Comparison of ENCODE assay signal across 16 cellular contexts in genomic region chr1:84006574-84006973, GRCh38. TPM values are rescaled to one million over a fixed set of nuclear protein-coding genes. Genes with fewer than 3 reads are reported as not detected.
DNase-seq lines count a peak whose midpoint lies in the region; ATAC-seq and TF ChIP-seq lines count a peak whose summit lies in the region.
"Had no signal": no experiment of that assay in that cellular context is flagged by ENCODE, and none has a peak within 500 bp of the region (broad histone marks: within the 10 kb centered on the region; RNA-seq: fewer than 3 reads in every experiment).

No MANE protein-coding gene starts in this region.

- H3K4me1 Mint-ChIP-seq in activated CD8-positive, alpha-beta T cell treated with anti-CD3 and anti-CD28 coated beads for 36 hours (ENCODE audit: low read depth) = peaks cover 4% of the 10 kb centered on the region
- no peaks in the 10 kb centered on the region for H3K4me1 Mint-ChIP-seq in activated CD8-positive, alpha-beta T cell treated with anti-CD3 and anti-CD28 coated beads, Interleukin-2, amount 10 ng/mL, durations not matched to agents 7 days and 5 days (ENCODE audit: low read depth)
- no peaks in the 10 kb centered on the region for H3K4me1 Mint-ChIP-seq in activated T-helper 17 cell treated with anti-CD3 and anti-CD28 coated beads, Interleukin-2, amount 50 U/mL, for 72 hours
- H3K4me1 Mint-ChIP-seq: B cell had no signal

- H3K36me3 Mint-ChIP-seq in activated CD8-positive, alpha-beta T cell treated with anti-CD3 and anti-CD28 coated beads for 36 hours (ENCODE audit: low read depth) = no peaks in the 10 kb centered on the region
- no peaks in the 10 kb centered on the region for H3K36me3 Mint-ChIP-seq in activated CD8-positive, alpha-beta T cell treated with anti-CD3 and anti-CD28 coated beads, Interleukin-2, amount 10 ng/mL, durations not matched to agents 7 days and 5 days (ENCODE audit: low read depth)
- H3K36me3 Mint-ChIP-seq in activated T-helper 17 cell treated with anti-CD3 and anti-CD28 coated beads, Interleukin-2, amount 50 U/mL, for 72 hours (ENCODE audit: low read depth) = no peaks in the 10 kb centered on the region
- H3K36me3 Mint-ChIP-seq: CD8-positive, alpha-beta T cell had no signal

- H3K27ac Mint-ChIP-seq in activated CD8-positive, alpha-beta T cell treated with anti-CD3 and anti-CD28 coated beads for 36 hours = no peak overlapping the region
- H3K27ac Mint-ChIP-seq in activated CD8-positive, alpha-beta T cell treated with anti-CD3 and anti-CD28 coated beads, Interleukin-2, amount 10 ng/mL, durations not matched to agents 7 days and 5 days = no peak overlapping the region
- H3K27ac Mint-ChIP-seq in activated T-helper 17 cell treated with anti-CD3 and anti-CD28 coated beads, Interleukin-2, amount 50 U/mL, for 72 hours = no peak overlapping the region
- H3K27ac Mint-ChIP-seq: B cell; CD8-positive, alpha-beta T cell; HFFc6 had no signal

- no peak for TF ChIP-seq CTCF in activated CD8-positive, alpha-beta T cell treated with anti-CD3 and anti-CD28 coated beads for 36 hours (IDR thresholded peaks at IDR 0.05)

- CTCF ChIA-PET in activated CD8-positive, alpha-beta T cell treated with anti-CD3 and anti-CD28 coated beads for 36 hours (lab: Charles Lee) = no interaction called here
- CTCF ChIA-PET in activated CD8-positive, alpha-beta T cell treated with anti-CD3 and anti-CD28 coated beads, Interleukin-2, amount 10 ng/mL, durations not matched to agents 7 days and 5 days (lab: Charles Lee) = no interaction called here

- intact Hi-C loops in activated CD8-positive, alpha-beta T cell treated with anti-CD3 and anti-CD28 coated beads for 36 hours (cut with micrococcal nuclease) = no loop called here

- H3K27me3 Mint-ChIP-seq in activated CD8-positive, alpha-beta T cell treated with anti-CD3 and anti-CD28 coated beads for 36 hours = peaks cover 30% of the 10 kb centered on the region
- peaks cover 15% of the 10 kb centered on the region for H3K27me3 Mint-ChIP-seq in activated CD8-positive, alpha-beta T cell treated with anti-CD3 and anti-CD28 coated beads, Interleukin-2, amount 10 ng/mL, durations not matched to agents 7 days and 5 days (ENCODE audit: low read depth)
- peaks cover 42% of the 10 kb centered on the region for H3K27me3 Mint-ChIP-seq in activated T-helper 17 cell treated with anti-CD3 and anti-CD28 coated beads, Interleukin-2, amount 50 U/mL, for 72 hours

- DNase-seq in activated CD8-positive, alpha-beta T cell treated with anti-CD3 and anti-CD28 coated beads for 36 hours = peak; percentile 14
- DNase-seq in activated CD8-positive, alpha-beta T cell treated with anti-CD3 and anti-CD28 coated beads, Interleukin-2, amount 10 ng/mL, durations not matched to agents 7 days and 5 days = no peak
- DNase-seq in stimulated activated CD4-positive, alpha-beta T cell treated with anti-CD3 and anti-CD28 coated beads, Interleukin-4, amount 100 ng/mL, for 24 hours = peak; percentile 7
- no peak for DNase-seq in stimulated activated CD4-positive, alpha-beta T cell treated with anti-CD3 and anti-CD28 coated beads, Interleukin-2, amount 100 ng/mL, for 48 hours
- DNase-seq in islet precursor cell = no peak
- DNase-seq: Calu3; CD8-positive, alpha-beta T cell; DMS79 treated with DMSO at 0.1 percent for 48 hours; GF-D8; GOT3; H7; HFFc6 had no signal

- peaks cover 7% of the 10 kb centered on the region for H3K9me3 Mint-ChIP-seq in activated CD8-positive, alpha-beta T cell treated with anti-CD3 and anti-CD28 coated beads for 36 hours
- no peaks in the 10 kb centered on the region for H3K9me3 Mint-ChIP-seq in activated CD8-positive, alpha-beta T cell treated with anti-CD3 and anti-CD28 coated beads, Interleukin-2, amount 10 ng/mL, durations not matched to agents 7 days and 5 days (ENCODE audit: insufficient read depth)
- peaks cover 6% of the 10 kb centered on the region for H3K9me3 Mint-ChIP-seq in activated T-helper 17 cell treated with anti-CD3 and anti-CD28 coated beads, Interleukin-2, amount 50 U/mL, for 72 hours
- H3K9me3 Mint-ChIP-seq: CD8-positive, alpha-beta T cell; HFFc6 had no signal

- H3K4me3 Mint-ChIP-seq in activated CD8-positive, alpha-beta T cell treated with anti-CD3 and anti-CD28 coated beads for 36 hours = no peak overlapping the region
- no peak overlapping the region for H3K4me3 Mint-ChIP-seq in activated CD8-positive, alpha-beta T cell treated with anti-CD3 and anti-CD28 coated beads, Interleukin-2, amount 10 ng/mL, durations not matched to agents 7 days and 5 days
- no peak overlapping the region for H3K4me3 Mint-ChIP-seq in activated T-helper 17 cell treated with anti-CD3 and anti-CD28 coated beads, Interleukin-2, amount 50 U/mL, for 72 hours
- H3K4me3 Mint-ChIP-seq: B cell; CD8-positive, alpha-beta T cell; HFFc6 had no signal

- POLR2A ChIA-PET in activated CD8-positive, alpha-beta T cell treated with anti-CD3 and anti-CD28 coated beads for 36 hours (lab: Charles Lee) = no interaction called here
- POLR2A ChIA-PET in activated CD8-positive, alpha-beta T cell treated with anti-CD3 and anti-CD28 coated beads, Interleukin-2, amount 10 ng/mL, durations not matched to agents 7 days and 5 days (lab: Charles Lee) = no interaction called here

- peak; percentile 34 for ATAC-seq in activated CD8-positive, alpha-beta T cell treated with anti-CD3 and anti-CD28 coated beads for 36 hours
- ATAC-seq in activated CD8-positive, alpha-beta T cell treated with anti-CD3 and anti-CD28 coated beads, Interleukin-2, amount 10 ng/mL, durations not matched to agents 7 days and 5 days = no peak
- ATAC-seq in activated T-helper 17 cell treated with anti-CD3 and anti-CD28 coated beads, Interleukin-2, amount 50 U/mL, for 72 hours (replicated peaks) = peak; percentile 67
- ATAC-seq: CD8-positive, alpha-beta T cell; HCT116; HepG2 had no signal

RNA-seq across cellular contexts. Expression of gene TTLL7, which starts 7.6 kb away (rescaled TPM):
- 1 to 10 TPM in 1 of 2 experiments, under 1 TPM in 1; 0.41 to 1.4 TPM for total RNA-seq in activated CD8-positive, alpha-beta T cell treated with anti-CD3 and anti-CD28 coated beads for 36 hours
- 1 to 10 TPM; 1.1 to 2.1 TPM for total RNA-seq in activated CD8-positive, alpha-beta T cell treated with anti-CD3 and anti-CD28 coated beads, Interleukin-2, amount 10 ng/mL, durations not matched to agents 7 days and 5 days
- 1 to 10 TPM; 2.7 to 6.3 TPM for total RNA-seq in activated T-helper 17 cell treated with anti-CD3 and anti-CD28 coated beads, Interleukin-2, amount 50 U/mL, for 72 hours
- total RNA-seq: B cell; CD8-positive, alpha-beta T cell had no signal

Comparison
In these comparisons a context has a peak if more than half of its experiments do, and no peak if none do; other contexts are left out.
1. DNase-seq: peak in activated CD8-positive, alpha-beta T cell treated with anti-CD3 and anti-CD28 coated beads for 36 hours (single experiment) and stimulated activated CD4-positive, alpha-beta T cell treated with anti-CD3 and anti-CD28 coated beads, Interleukin-4, amount 100 ng/mL, for 24 hours (single experiment); none in activated CD8-positive, alpha-beta T cell treated with anti-CD3 and anti-CD28 coated beads, Interleukin-2, amount 10 ng/mL, durations not matched to agents 7 days and 5 days (single experiment), stimulated activated CD4-positive, alpha-beta T cell treated with anti-CD3 and anti-CD28 coated beads, Interleukin-2, amount 100 ng/mL, for 48 hours (0 of 2) and islet precursor cell (single experiment).